ENCODE assay signal across 1 cellular context in genomic region chr14:20559461-20559904, GRCh38.
TF ChIP-seq lines count a peak whose summit lies in the region.

No MANE protein-coding gene starts in this region.

TF ChIP-seq in HEK293, 187 proteins besides CTCF, POLR2A, EP300 and RAD21 (continued from another document):
- TF ChIP-seq ZNF555 (tag by site-specific recombination; conservative IDR thresholded peaks at IDR 0.05) (no peak), ZIC2 (tag by site-specific recombination; IDR thresholded peaks at IDR 0.05) (no peak), SCRT1 (tag by site-specific recombination; IDR thresholded peaks at IDR 0.05; ENCODE audit: borderline replicate concordance) (0 out of 2 replicates have a peak, but pooled peaks have one; percentile 38)
